ENCODE assay signal across 1 cellular context in the genomic region with DNA sequence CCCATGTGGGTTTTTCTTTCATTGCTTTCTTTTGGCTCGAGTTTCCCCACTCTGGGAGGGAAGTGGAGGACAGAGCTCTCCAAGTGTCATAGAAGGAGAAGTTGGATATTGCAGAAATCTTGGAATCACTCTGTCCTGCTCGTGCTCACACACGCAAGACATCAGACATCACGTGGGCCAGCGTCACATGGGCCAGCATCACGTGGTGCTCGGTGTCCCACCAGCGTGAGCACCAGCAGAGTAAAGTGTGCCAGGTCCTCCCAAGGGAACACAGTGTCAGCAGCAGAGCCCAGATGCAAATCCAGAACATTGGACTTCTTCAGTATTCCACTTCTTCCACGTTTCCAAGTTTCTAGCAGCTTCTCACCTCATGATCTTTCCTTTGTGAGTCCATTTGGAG.
TF ChIP-seq lines count a peak whose summit lies in the region.

No MANE protein-coding gene starts in this region.

TF ChIP-seq in IMR-90, 13 proteins besides CTCF, POLR2A, EP300 and RAD21:
- TF ChIP-seq, protein P1, sequence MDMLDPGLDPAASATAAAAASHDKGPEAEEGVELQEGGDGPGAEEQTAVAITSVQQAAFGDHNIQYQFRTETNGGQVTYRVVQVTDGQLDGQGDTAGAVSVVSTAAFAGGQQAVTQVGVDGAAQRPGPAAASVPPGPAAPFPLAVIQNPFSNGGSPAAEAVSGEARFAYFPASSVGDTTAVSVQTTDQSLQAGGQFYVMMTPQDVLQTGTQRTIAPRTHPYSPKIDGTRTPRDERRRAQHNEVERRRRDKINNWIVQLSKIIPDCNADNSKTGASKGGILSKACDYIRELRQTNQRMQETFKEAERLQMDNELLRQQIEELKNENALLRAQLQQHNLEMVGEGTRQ (IDR thresholded peaks at IDR 0.05; ENCODE audit: low read depth, low read length), result peak; percentile 36; the same call in 1 of the 2 replicates
- TF ChIP-seq MAFK (IDR thresholded peaks at IDR 0.05; ENCODE audit: low read depth, low read length), result no peak
- no peak for TF ChIP-seq SMC3 (IDR thresholded peaks at IDR 0.05; ENCODE audit: low read depth, low read length)
- TF ChIP-seq FOS (IDR thresholded peaks at IDR 0.05; ENCODE audit: low read depth, low read length), result no peak
TF ChIP-seq in IMR-90: peak in this region for 1.
